ENCODE assay signal across 16 cellular contexts in the genomic region with DNA sequence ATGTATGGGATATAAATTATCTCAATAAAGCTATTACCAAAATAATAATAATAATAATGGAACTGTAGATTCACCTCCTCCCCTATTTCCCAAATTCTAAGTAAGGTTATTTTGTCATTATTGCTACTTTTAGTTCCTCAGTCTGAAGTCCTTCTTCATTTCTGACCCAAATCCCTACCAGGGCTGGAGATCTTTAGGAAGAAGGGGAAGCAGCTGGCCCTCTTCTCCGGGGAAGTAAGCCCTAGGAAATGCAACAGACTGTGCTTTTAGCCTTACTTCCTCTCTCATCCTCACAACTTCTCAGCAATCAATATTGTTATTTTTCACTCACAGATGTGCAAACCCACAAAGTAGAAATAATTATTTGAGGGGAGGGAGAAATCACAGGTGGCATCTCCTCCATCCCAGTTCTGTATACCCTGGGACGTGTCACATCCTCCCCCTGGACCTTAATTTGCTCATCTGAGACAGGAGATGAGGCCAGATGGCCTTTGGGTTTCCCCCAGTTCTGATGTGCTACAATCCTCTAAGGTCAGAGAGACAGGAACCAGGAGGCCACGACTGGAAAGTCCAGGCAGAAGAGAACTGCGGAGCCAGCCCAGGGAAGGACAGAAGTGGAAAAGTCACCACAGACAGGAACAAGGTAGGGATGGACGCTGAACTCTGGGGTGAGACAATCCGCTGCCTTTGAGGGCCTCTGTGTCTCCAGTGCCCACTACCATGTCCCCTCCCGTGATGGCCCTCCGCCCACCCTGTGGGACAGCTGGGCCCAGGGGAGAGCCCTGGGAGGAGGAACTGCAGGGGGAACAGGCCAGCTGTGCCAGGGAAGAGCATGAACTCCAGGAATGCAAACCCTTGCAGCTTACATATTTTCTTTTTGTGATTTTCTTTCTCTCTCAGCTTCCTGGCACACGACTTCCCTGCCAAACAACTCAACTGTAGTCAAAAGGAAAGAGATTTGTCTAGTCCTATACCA. TPM values are rescaled to one million over a fixed set of nuclear protein-coding genes. Genes with fewer than 3 reads are reported as not detected.
A peak's percentile ranks its signal among the peaks of the same experiment; 100 is the strongest.
DNase-seq lines count a peak whose midpoint lies in the region; ATAC-seq and TF ChIP-seq lines count a peak whose summit lies in the region.
"Had no signal": no experiment of that assay in that cellular context is flagged by ENCODE, and none has a peak within 500 bp of the region (broad histone marks: within the 10 kb centered on the region; RNA-seq: fewer than 3 reads in every experiment).

No MANE protein-coding gene starts in this region.

- H3K9me3 ChIP-seq in HEK293 (ENCODE audit: control insufficient read depth, insufficient read depth, low read depth, low read length): no peaks in the 10 kb centered on the region
- H3K9me3 ChIP-seq in liver (ENCODE audit: control insufficient read depth in 4 of 4, low read length in 3 of 4): no peaks in the 10 kb centered on the region

- H3K27me3 ChIP-seq in liver (ENCODE audit: control insufficient read depth in 4 of 4, insufficient read depth in 4 of 4, low read length in 3 of 4): no peaks in the 10 kb centered on the region

- H3K4me1 ChIP-seq in HEK293 (ENCODE audit: control insufficient read depth, insufficient read depth, low read length) (no peaks in the 10 kb centered on the region), liver (ENCODE audit: control insufficient read depth in 4 of 4, insufficient read depth in 4 of 4, low read length in 3 of 4) (peaks cover 0 to 3% (median 0%) of the 10 kb centered on the region in 4 donors)

- H3K4me3 ChIP-seq in HEK293 (ENCODE audit: low read depth, low read length) (no peak overlapping the region), liver (ENCODE audit: low read depth in 1 of 3, low read length in 3 of 3) (no peak overlapping the region), skin epidermis (no peak overlapping the region)

- H3K4me3 Mint-ChIP-seq in WTC11: no peak overlapping the region

- no peaks in the 10 kb centered on the region for H3K9me3 Mint-ChIP-seq in WTC11

- 68% methylated on average over 9 of the region's 9 CpGs for WGBS in liver

- no peak for TF ChIP-seq CTCF in HEK293 (tag by site-specific recombination; IDR thresholded peaks at IDR 0.05)
- no peak for TF ChIP-seq CTCF in WTC11 (IDR thresholded peaks at IDR 0.05)
- no peak for TF ChIP-seq CTCF in liver (IDR thresholded peaks at IDR 0.05; ENCODE audit: low read depth, low read length, missing input control)

- POLR2A ChIA-PET in HEK293 (lab: Yijun Ruan, JAX) (interaction anchor here (0.9 kb wide), 1 partner anchor 13 kb away, joined by 3 read pairs; no protein-coding TSS in a partner anchor), WTC11 (lab: Charles Lee) (interaction anchor here (0.5 kb wide), 1 partner anchor 86 kb away, joined by 3 read pairs; no protein-coding TSS in a partner anchor)

- CTCF ChIA-PET in HEK293 (lab: Yijun Ruan, JAX) (interaction anchor here (0.6 to 0.7 kb wide), 4 partner anchors 9 to 345 kb away, joined by 3 to 11 read pairs (median 3); no protein-coding TSS in a partner anchor), WTC11 (lab: Charles Lee) (interaction anchor here (0.6 to 1.5 kb wide), 2 partner anchors 12 to 26 kb away, joined by 3 to 4 read pairs; no protein-coding TSS in a partner anchor)

- no peak overlapping the region for H3K9ac ChIP-seq in liver (ENCODE audit: low read depth in 1 of 2, low read length in 2 of 2)

- no peak for ATAC-seq in WTC11
- ATAC-seq: left colon had no signal

- H3K36me3 ChIP-seq in HEK293 (ENCODE audit: control insufficient read depth in 2 of 2, insufficient read depth in 1 of 2, low read length in 2 of 2): no peaks in the 10 kb centered on the region
- no peaks in the 10 kb centered on the region for H3K36me3 ChIP-seq in liver (ENCODE audit: control insufficient read depth in 4 of 4, insufficient read depth in 3 of 4, low read depth in 1 of 4, low read length in 3 of 4)

- peaks cover 55% of the 10 kb centered on the region for H3K36me3 Mint-ChIP-seq in WTC11

- peak overlapping the region; percentile 85; the same call in 1 of the 2 replicates for H3K27ac Mint-ChIP-seq in WTC11

- DNase-seq in WTC11 (ENCODE audit: low spot score) (no peak), HUDEP-2 (lab: John Stamatoyannopoulos, UW; ENCODE audit: unreplicated experiment in 76 of 76) (no peak), NCI-H1417 treated with DMSO at 0.1 percent for 48 hours (lab: John Stamatoyannopoulos, UW) (no peak), cerebellar nuclear complex (lab: John Stamatoyannopoulos, UW) (no peak), NCI-H2227 treated with DMSO at 0.1 percent for 48 hours (lab: John Stamatoyannopoulos, UW) (no peak)
- DNase-seq: amniotic stem cell; dermis blood vessel endothelial cell; foreskin melanocyte; GF-D8; posterior cingulate gyrus; stimulated activated naive CD4-positive, alpha-beta T cell had no signal

- H3K27me3 Mint-ChIP-seq in WTC11 (ENCODE audit: low read depth): no peaks in the 10 kb centered on the region

- H3K27ac ChIP-seq in HEK293 (ENCODE audit: extremely low read depth, low read depth, low read length) (no peak overlapping the region), liver (ENCODE audit: low read depth in 1 of 2, low read length in 2 of 2) (peak overlapping the region in 1 of 2 donors; percentile 36), skin epidermis (peak overlapping the region in 14 of 21 experiments; percentile 3 to 63 (median 36))
- H3K27ac ChIP-seq: C4-2B had no signal

- peaks cover 25% of the 10 kb centered on the region for H3K4me1 Mint-ChIP-seq in WTC11

- TF ChIP-seq RAD21 in liver (IDR thresholded peaks at IDR 0.05): no peak

TF ChIP-seq in HEK293, 187 proteins besides CTCF, POLR2A, EP300 and RAD21:
- TF ChIP-seq ZNF10 (tag by site-specific recombination; IDR thresholded peaks at IDR 0.05) (no peak), ZIC2 (tag by site-specific recombination; IDR thresholded peaks at IDR 0.05) (peak; percentile 86), ZNF146 (tag by site-specific recombination; IDR thresholded peaks at IDR 0.05) (no peak), ZNF600 (tag by site-specific recombination; IDR thresholded peaks at IDR 0.05) (no peak)

TF ChIP-seq in WTC11, 78 proteins besides CTCF, POLR2A, EP300 and RAD21 (continues in another document):
- no peak for TF ChIP-seq KAT7 (CRISPR knock-in tag; IDR thresholded peaks at IDR 0.05; ENCODE audit: borderline replicate concordance)
- TF ChIP-seq, protein P1, sequence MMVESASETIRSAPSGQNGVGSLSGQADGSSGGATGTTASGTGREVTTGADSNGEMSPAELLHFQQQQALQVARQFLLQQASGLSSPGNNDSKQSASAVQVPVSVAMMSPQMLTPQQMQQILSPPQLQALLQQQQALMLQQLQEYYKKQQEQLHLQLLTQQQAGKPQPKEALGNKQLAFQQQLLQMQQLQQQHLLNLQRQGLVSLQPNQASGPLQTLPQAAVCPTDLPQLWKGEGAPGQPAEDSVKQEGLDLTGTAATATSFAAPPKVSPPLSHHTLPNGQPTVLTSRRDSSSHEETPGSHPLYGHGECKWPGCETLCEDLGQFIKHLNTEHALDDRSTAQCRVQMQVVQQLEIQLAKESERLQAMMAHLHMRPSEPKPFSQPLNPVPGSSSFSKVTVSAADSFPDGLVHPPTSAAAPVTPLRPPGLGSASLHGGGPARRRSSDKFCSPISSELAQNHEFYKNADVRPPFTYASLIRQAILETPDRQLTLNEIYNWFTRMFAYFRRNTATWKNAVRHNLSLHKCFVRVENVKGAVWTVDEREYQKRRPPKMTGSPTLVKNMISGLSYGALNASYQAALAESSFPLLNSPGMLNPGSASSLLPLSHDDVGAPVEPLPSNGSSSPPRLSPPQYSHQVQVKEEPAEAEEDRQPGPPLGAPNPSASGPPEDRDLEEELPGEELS (CRISPR knock-in tag; IDR thresholded peaks at IDR 0.05): no peak

TF ChIP-seq in liver, 16 proteins besides CTCF, POLR2A, EP300 and RAD21:
- TF ChIP-seq FOXA2 (IDR thresholded peaks at IDR 0.05) (no peak), NR2F2 (IDR thresholded peaks at IDR 0.05) (peak; percentile 59)
- TF ChIP-seq, protein P2, sequence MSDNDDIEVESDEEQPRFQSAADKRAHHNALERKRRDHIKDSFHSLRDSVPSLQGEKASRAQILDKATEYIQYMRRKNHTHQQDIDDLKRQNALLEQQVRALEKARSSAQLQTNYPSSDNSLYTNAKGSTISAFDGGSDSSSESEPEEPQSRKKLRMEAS (IDR thresholded peaks at IDR 0.05): no peak
- TF ChIP-seq, protein P3, sequence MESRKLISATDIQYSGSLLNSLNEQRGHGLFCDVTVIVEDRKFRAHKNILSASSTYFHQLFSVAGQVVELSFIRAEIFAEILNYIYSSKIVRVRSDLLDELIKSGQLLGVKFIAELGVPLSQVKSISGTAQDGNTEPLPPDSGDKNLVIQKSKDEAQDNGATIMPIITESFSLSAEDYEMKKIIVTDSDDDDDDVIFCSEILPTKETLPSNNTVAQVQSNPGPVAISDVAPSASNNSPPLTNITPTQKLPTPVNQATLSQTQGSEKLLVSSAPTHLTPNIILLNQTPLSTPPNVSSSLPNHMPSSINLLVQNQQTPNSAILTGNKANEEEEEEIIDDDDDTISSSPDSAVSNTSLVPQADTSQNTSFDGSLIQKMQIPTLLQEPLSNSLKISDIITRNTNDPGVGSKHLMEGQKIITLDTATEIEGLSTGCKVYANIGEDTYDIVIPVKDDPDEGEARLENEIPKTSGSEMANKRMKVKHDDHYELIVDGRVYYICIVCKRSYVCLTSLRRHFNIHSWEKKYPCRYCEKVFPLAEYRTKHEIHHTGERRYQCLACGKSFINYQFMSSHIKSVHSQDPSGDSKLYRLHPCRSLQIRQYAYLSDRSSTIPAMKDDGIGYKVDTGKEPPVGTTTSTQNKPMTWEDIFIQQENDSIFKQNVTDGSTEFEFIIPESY (IDR thresholded peaks at IDR 0.05): no peak
TF ChIP-seq in liver: peak in this region for 1.

RNA-seq across cellular contexts. Expression of a gene that starts 10.6 kb away (rescaled TPM):
- total RNA-seq in WTC11 (2021) (32.3 to 44.1 TPM (median 32.4 TPM) in 3 replicates), liver (100 to 1,000 TPM in 1 of 2 donors, 10 to 100 TPM in 1; 36.9 to 144 TPM)
- 100 to 1,000 TPM in 1 of 2 donors, 10 to 100 TPM in 1; 56.0 to 121 TPM for polyA plus RNA-seq in liver

RNA-seq across cellular contexts. Expression of a gene that starts 22.9 kb away (rescaled TPM):
- total RNA-seq in WTC11 (2021) (97.6 to 108 TPM (median 100 TPM) in 3 replicates), liver (1 to 10 TPM in 1 of 2 donors, under 1 TPM in 1; 0.47 to 7.7 TPM)
- 1 to 10 TPM; 2.2 to 3.5 TPM for polyA plus RNA-seq in liver

RNA-seq across cellular contexts. Expression of a gene that starts 31.5 kb away (rescaled TPM):
- total RNA-seq in WTC11 (2021) (4.0 to 6.1 TPM (median 4.5 TPM) in 3 replicates), liver (10 to 100 TPM; 15.8 to 93.9 TPM)
- 100 to 1,000 TPM in 1 of 2 donors, 10 to 100 TPM in 1; 84.1 to 138 TPM for polyA plus RNA-seq in liver

RNA-seq across cellular contexts. Expression of a gene that starts 42.0 kb away (rescaled TPM):
- total RNA-seq in WTC11 (2021) (36.8 to 46.4 TPM (median 38.4 TPM) in 3 replicates), liver (1 to 10 TPM; 2.2 to 6.3 TPM)
- 1 to 10 TPM; 2.4 to 2.7 TPM for polyA plus RNA-seq in liver
- total RNA-seq: dermis blood vessel endothelial cell had no signal

Comparison
In these comparisons a context has a peak if more than half of its experiments do, and no peak if none do; other contexts are left out.
1. RNA of a gene that starts 22.9 kb away (total RNA-seq): 97.6 to 108 TPM in WTC11; 0.47 to 7.7 TPM in liver; every median in the first group is over 10 times any median in the second.